1 cellular context compared by ENCODE assay signal in the genomic region with DNA sequence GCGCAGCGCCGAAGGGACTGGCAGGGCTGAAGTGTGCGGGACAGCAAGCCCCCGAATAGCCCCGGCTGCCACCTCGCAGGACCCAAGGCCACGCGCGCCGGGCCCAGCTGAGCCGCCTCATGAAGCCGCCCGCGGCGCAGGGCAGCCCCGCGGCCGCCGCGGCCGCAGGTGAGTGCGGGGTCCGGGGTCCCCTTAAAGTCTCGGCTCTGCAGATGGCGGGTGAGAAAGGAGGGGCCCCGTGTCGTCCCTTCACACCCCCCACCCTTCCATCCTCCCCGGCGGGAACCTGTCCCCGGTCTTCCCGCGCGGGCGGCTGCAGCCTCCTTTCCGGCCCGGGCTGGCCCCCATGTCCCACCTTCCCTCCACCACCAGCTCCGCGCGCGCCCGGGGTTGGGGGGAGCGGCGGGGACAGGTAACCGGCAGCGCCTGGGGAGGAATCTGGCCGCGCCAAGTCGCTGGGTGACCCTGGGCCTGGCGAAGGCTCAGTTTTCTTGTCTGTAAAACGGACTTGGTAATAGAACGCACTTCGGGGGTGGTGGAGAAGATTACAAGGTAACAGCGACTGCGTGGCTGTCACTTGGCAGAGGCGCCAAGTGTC.
TF ChIP-seq lines count a peak whose summit lies in the region.

No MANE protein-coding gene starts in this region.

TF ChIP-seq in K562, 482 proteins besides CTCF, POLR2A, EP300 and RAD21:
- peak; percentile 30; the same call in 1 of the 2 replicates for TF ChIP-seq ZBTB7A (IDR thresholded peaks at IDR 0.05; ENCODE audit: borderline replicate concordance, control insufficient read depth, low read depth, low read length)
- no peak for TF ChIP-seq SRSF3 (IDR thresholded peaks at IDR 0.05; ENCODE audit: insufficient read depth, low read length)
- TF ChIP-seq MGA (IDR thresholded peaks at IDR 0.05) = no peak
- peak; percentile 53 for TF ChIP-seq HDAC2 (IDR thresholded peaks at IDR 0.05)
- TF ChIP-seq GABPB1 (CRISPR knock-in tag; IDR thresholded peaks at IDR 0.05) = no peak
- TF ChIP-seq ZNF740 (CRISPR knock-in tag; IDR thresholded peaks at IDR 0.05) = 0 out of 2 replicates have a peak, but pooled peaks have one; percentile 16
- no peak for TF ChIP-seq ZNF740 (tag; IDR thresholded peaks at IDR 0.05)
- TF ChIP-seq TEAD1 (CRISPR knock-in tag; IDR thresholded peaks at IDR 0.05) = no peak
- peak; percentile 23 for TF ChIP-seq PCBP1 (IDR thresholded peaks at IDR 0.05; ENCODE audit: low read depth, low read length, poor library complexity, severe bottlenecking)
- no peak for TF ChIP-seq DACH1 (IDR thresholded peaks at IDR 0.05; ENCODE audit: partially characterized antibody)
- peak; percentile 38 for TF ChIP-seq RBFOX2 (IDR thresholded peaks at IDR 0.05; ENCODE audit: low read depth, low read length)
- peak; percentile 64 for TF ChIP-seq RBM25 (IDR thresholded peaks at IDR 0.05; ENCODE audit: low read depth, low read length, severe bottlenecking)
- no peak for TF ChIP-seq ZNF436 (CRISPR knock-in tag; IDR thresholded peaks at IDR 0.05)
- TF ChIP-seq, protein P1, sequence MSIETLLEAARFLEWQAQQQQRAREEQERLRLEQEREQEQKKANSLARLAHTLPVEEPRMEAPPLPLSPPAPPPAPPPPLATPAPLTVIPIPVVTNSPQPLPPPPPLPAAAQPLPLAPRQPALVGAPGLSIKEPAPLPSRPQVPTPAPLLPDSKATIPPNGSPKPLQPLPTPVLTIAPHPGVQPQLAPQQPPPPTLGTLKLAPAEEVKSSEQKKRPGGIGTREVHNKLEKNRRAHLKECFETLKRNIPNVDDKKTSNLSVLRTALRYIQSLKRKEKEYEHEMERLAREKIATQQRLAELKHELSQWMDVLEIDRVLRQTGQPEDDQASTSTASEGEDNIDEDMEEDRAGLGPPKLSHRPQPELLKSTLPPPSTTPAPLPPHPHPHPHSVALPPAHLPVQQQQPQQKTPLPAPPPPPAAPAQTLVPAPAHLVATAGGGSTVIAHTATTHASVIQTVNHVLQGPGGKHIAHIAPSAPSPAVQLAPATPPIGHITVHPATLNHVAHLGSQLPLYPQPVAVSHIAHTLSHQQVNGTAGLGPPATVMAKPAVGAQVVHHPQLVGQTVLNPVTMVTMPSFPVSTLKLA (conservative IDR thresholded peaks at IDR 0.05) = 0 out of 4 replicates have a peak, but pooled peaks of 1 of the 2 experiments have one; percentile 3
- TF ChIP-seq, protein P2, sequence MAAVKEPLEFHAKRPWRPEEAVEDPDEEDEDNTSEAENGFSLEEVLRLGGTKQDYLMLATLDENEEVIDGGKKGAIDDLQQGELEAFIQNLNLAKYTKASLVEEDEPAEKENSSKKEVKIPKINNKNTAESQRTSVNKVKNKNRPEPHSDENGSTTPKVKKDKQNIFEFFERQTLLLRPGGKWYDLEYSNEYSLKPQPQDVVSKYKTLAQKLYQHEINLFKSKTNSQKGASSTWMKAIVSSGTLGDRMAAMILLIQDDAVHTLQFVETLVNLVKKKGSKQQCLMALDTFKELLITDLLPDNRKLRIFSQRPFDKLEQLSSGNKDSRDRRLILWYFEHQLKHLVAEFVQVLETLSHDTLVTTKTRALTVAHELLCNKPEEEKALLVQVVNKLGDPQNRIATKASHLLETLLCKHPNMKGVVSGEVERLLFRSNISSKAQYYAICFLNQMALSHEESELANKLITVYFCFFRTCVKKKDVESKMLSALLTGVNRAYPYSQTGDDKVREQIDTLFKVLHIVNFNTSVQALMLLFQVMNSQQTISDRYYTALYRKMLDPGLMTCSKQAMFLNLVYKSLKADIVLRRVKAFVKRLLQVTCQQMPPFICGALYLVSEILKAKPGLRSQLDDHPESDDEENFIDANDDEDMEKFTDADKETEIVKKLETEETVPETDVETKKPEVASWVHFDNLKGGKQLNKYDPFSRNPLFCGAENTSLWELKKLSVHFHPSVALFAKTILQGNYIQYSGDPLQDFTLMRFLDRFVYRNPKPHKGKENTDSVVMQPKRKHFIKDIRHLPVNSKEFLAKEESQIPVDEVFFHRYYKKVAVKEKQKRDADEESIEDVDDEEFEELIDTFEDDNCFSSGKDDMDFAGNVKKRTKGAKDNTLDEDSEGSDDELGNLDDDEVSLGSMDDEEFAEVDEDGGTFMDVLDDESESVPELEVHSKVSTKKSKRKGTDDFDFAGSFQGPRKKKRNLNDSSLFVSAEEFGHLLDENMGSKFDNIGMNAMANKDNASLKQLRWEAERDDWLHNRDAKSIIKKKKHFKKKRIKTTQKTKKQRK (IDR thresholded peaks at IDR 0.05; ENCODE audit: borderline replicate concordance, low read depth, low read length) = no peak
- TF ChIP-seq, protein P3, sequence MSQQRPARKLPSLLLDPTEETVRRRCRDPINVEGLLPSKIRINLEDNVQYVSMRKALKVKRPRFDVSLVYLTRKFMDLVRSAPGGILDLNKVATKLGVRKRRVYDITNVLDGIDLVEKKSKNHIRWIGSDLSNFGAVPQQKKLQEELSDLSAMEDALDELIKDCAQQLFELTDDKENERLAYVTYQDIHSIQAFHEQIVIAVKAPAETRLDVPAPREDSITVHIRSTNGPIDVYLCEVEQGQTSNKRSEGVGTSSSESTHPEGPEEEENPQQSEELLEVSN (IDR thresholded peaks at IDR 0.05; ENCODE audit: borderline replicate concordance in 1 of 2, extremely low read depth in 1 of 2, insufficient read depth in 1 of 2, insufficient read length in 1 of 2, low read depth in 1 of 2, low read length in 1 of 2, poor library complexity in 1 of 2, severe bottlenecking in 1 of 2) = peak in 1 of 2 experiments; percentile 84
- peak; percentile 64 for TF ChIP-seq BCOR (IDR thresholded peaks at IDR 0.05)
- no peak for TF ChIP-seq PHF20 (IDR thresholded peaks at IDR 0.05; ENCODE audit: partially characterized antibody)
- TF ChIP-seq KDM1A (IDR thresholded peaks at IDR 0.05) = peak in 1 of 2 experiments; percentile 56; a peak in 1 of 4 replicates
- peak; percentile 31; the same call in 1 of the 2 replicates for TF ChIP-seq POLR2G (IDR thresholded peaks at IDR 0.05; ENCODE audit: low read depth, low read length)
- peak; percentile 7 for TF ChIP-seq HMGN3 (IDR thresholded peaks at IDR 0.05; ENCODE audit: borderline replicate concordance, extremely low read depth, insufficient read length, low read depth, low read length)
